ENCODE assay signal across 1 cellular context in genomic region chr2:45570671-45571334, GRCh38.
TF ChIP-seq lines count a peak whose summit lies in the region.

No MANE protein-coding gene starts in this region.

TF ChIP-seq in H1, 55 proteins besides CTCF, POLR2A, EP300 and RAD21:
- no peak for TF ChIP-seq TEAD4 (IDR thresholded peaks at IDR 0.05; ENCODE audit: low read depth, low read length)
- TF ChIP-seq RXRA (IDR thresholded peaks at IDR 0.05; ENCODE audit: insufficient read depth, low read depth, low read length) = peak; percentile 86; the same call in 1 of the 2 replicates
- TF ChIP-seq JUN (IDR thresholded peaks at IDR 0.05; ENCODE audit: low read depth, low read length) = no peak
- no peak for TF ChIP-seq RFX5 (IDR thresholded peaks at IDR 0.05; ENCODE audit: borderline replicate concordance, low read depth, low read length)
- TF ChIP-seq KDM5A (IDR thresholded peaks at IDR 0.05; ENCODE audit: low read length) = no peak
